In the genomic region with DNA sequence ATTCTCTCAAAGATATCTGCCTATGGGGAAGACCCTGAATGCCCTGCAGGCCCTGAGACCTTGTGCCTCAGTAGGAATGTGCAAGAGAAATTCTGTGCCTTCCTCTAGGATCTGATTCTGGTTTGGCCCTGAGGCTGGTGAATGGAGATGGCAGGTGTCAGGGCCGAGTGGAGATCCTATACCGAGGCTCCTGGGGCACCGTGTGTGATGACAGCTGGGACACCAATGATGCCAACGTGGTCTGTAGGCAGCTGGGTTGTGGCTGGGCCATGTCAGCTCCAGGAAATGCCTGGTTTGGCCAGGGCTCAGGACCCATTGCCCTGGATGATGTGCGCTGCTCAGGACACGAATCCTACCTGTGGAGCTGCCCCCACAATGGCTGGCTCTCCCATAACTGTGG, we compare ENCODE assay signal across 31 cellular contexts. TPM values are rescaled to one million over a fixed set of nuclear protein-coding genes. Genes with fewer than 3 reads are reported as not detected.
"Had no signal": no experiment of that assay in that cellular context is flagged by ENCODE, and none has a peak within 500 bp of the region (broad histone marks: within the 10 kb centered on the region; RNA-seq: fewer than 3 reads in every experiment).

No MANE protein-coding gene starts in this region.

- DNase-seq: activated CD4-positive, alpha-beta memory T cell treated with anti-CD3 and anti-CD28 coated beads, Interleukin-2, amount 10 ng/mL, durations not matched to agents 7 days and 5 days; activated CD4-positive, alpha-beta T cell treated with anti-CD3 and anti-CD28 coated beads for 4 hours; activated CD4-positive, alpha-beta T cell treated with anti-CD3 and anti-CD28 coated beads, Interleukin-2, amount 10 ng/mL, durations not matched to agents 7 days and 5 days; activated CD4-positive, alpha-beta T cell treated with anti-CD3 and anti-CD28 coated beads, Interleukin-2, amount 50 U/mL, for 4 hours; activated CD4-positive, CD25-positive, alpha-beta regulatory T cell; activated CD4-positive, CD25-positive, alpha-beta regulatory T cell treated with anti-CD3 and anti-CD28 coated beads, Interleukin-2, amount 50 U/mL, for 72 hours; activated effector memory CD4-positive, alpha-beta T cell treated with Interleukin-2 at 50 U/mL for 16 hours; activated gamma-delta T cell treated with Interleukin-2 at 50 U/mL for 16 hours; activated naive CD4-positive, alpha-beta T cell treated with anti-CD3 and anti-CD28 coated beads, Interleukin-2, amount 50 U/mL, for 16 hours; activated naive CD4-positive, alpha-beta T cell treated with Interleukin-2 at 50 U/mL for 16 hours; activated T-cell treated with anti-CD3 and anti-CD28 coated beads, Interleukin-2, amount 50 U/mL, for 4 hours; amniotic stem cell; anterior cingulate cortex; brain microvascular endothelial cell; caudate nucleus; colonic mucosa; effector CD8-positive, alpha-beta T cell; esophagus squamous epithelium; foreskin melanocyte; T-helper 1 cell; T-helper 17 cell; T1000 had no signal

- ATAC-seq: activated T-cell treated with anti-CD3 and anti-CD28 coated beads, Interleukin-2, amount 50 U/mL, for 4 hours; activated T-helper 17 cell treated with anti-CD3 and anti-CD28 coated beads, Interleukin-2, amount 50 U/mL, for 72 hours; gastroesophageal sphincter; T-helper 17 cell had no signal

- H3K27ac Mint-ChIP-seq: activated CD4-positive, alpha-beta memory T cell treated with anti-CD3 and anti-CD28 coated beads, Interleukin-2, amount 10 ng/mL, durations not matched to agents 7 days and 5 days; activated CD4-positive, alpha-beta T cell treated with anti-CD3 and anti-CD28 coated beads, Interleukin-2, amount 10 ng/mL, durations not matched to agents 7 days and 5 days; activated naive CD8-positive, alpha-beta T cell; activated T-helper 17 cell treated with anti-CD3 and anti-CD28 coated beads, Interleukin-2, amount 50 U/mL, for 72 hours; T-helper 17 cell; T-helper 2 cell treated with Interferon-gamma antibody and Interleukin-4, amounts not matched to agents 5 μg/mL and 100 μg/mL, for 36 hours had no signal

- H3K4me3 ChIP-seq: colonic mucosa, esophagus squamous epithelium, gastroesophageal sphincter had no signal

- H3K9me3 ChIP-seq: colonic mucosa had no signal

- H3K9me3 Mint-ChIP-seq: activated T-cell treated with anti-CD3 and anti-CD28 coated beads, Interleukin-2, amount 50 U/mL, for 4 hours; activated T-helper 17 cell treated with anti-CD3 and anti-CD28 coated beads, Interleukin-2, amount 50 U/mL, for 72 hours had no signal

- H3K4me1 Mint-ChIP-seq: activated CD4-positive, alpha-beta memory T cell treated with anti-CD3 and anti-CD28 coated beads, Interleukin-2, amount 10 ng/mL, durations not matched to agents 7 days and 5 days; activated CD4-positive, alpha-beta T cell treated with anti-CD3 and anti-CD28 coated beads, Interleukin-2, amount 10 ng/mL, durations not matched to agents 7 days and 5 days; activated T-helper 17 cell treated with anti-CD3 and anti-CD28 coated beads, Interleukin-2, amount 50 U/mL, for 72 hours; T-helper 17 cell had no signal

- H3K4me1 ChIP-seq: colonic mucosa, esophagus squamous epithelium, gastroesophageal sphincter had no signal

- H3K36me3 ChIP-seq: brain microvascular endothelial cell, esophagus squamous epithelium, gastroesophageal sphincter had no signal

- H3K36me3 Mint-ChIP-seq: activated naive CD8-positive, alpha-beta T cell had no signal

- H3K4me3 Mint-ChIP-seq: activated CD4-positive, alpha-beta memory T cell treated with anti-CD3 and anti-CD28 coated beads, Interleukin-2, amount 10 ng/mL, durations not matched to agents 7 days and 5 days; activated CD4-positive, alpha-beta T cell treated with anti-CD3 and anti-CD28 coated beads, Interleukin-2, amount 10 ng/mL, durations not matched to agents 7 days and 5 days; activated naive CD8-positive, alpha-beta T cell; activated T-cell treated with anti-CD3 and anti-CD28 coated beads, Interleukin-2, amount 50 U/mL, for 4 hours; activated T-helper 17 cell treated with anti-CD3 and anti-CD28 coated beads, Interleukin-2, amount 50 U/mL, for 72 hours; T-helper 17 cell; T-helper 2 cell treated with Interferon-gamma antibody and Interleukin-4, amounts not matched to agents 5 μg/mL and 100 μg/mL, for 36 hours had no signal

- H3K27ac ChIP-seq: brain microvascular endothelial cell, colonic mucosa, epithelial cell of prostate, esophagus squamous epithelium, gastroesophageal sphincter had no signal

- H3K27me3 ChIP-seq: brain microvascular endothelial cell, colonic mucosa, gastroesophageal sphincter had no signal

RNA-seq across cellular contexts. Expression of a gene that starts 15.7 kb away (rescaled TPM):
- total RNA-seq: activated CD4-positive, alpha-beta T cell treated with anti-CD3 and anti-CD28 coated beads, Interleukin-2, amount 10 ng/mL, durations not matched to agents 7 days and 5 days; activated T-helper 17 cell treated with anti-CD3 and anti-CD28 coated beads, Interleukin-2, amount 50 U/mL, for 72 hours; astrocyte; dermis microvascular lymphatic vessel endothelial cell; endothelial cell of umbilical vein; fibroblast of villous mesenchyme; T-helper 17 cell had no signal
